ENCODE assay signal across 27 cellular contexts in the genomic region with DNA sequence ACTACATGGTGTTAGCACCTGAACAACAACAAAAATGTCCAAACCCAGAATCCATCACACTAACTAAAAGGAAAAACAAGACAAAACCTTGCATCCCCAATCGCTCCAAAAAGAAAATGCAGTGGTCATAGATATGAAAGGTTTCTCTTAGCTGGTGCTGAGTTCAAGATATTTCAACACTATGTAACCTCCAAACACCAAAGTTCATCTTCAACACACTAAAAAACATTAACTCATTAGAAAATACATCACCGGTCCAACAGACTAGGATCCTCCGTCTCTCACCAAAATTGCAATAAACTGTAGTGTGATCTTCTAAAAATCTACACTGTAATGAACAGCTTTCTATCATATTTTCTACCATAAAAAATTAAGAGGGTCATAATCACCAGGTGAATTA.
"Had no signal": no experiment of that assay in that cellular context is flagged by ENCODE, and none has a peak within 500 bp of the region (broad histone marks: within the 10 kb centered on the region; RNA-seq: fewer than 3 reads in every experiment).

No MANE protein-coding gene starts in this region.

- H3K4me3 Mint-ChIP-seq: activated B cell treated with CpG ODN at 0.5 μM for 24 hours; activated CD4-positive, alpha-beta memory T cell treated with anti-CD3 and anti-CD28 coated beads for 36 hours; activated CD4-positive, alpha-beta T cell treated with anti-CD3 and anti-CD28 coated beads for 36 hours; activated CD4-positive, alpha-beta T cell treated with anti-CD3 and anti-CD28 coated beads, Interleukin-2, amount 10 ng/mL, durations not matched to agents 24 days and 14 days; activated CD8-positive, alpha-beta memory T cell treated with anti-CD3 and anti-CD28 coated beads, Interleukin-2, amount 10 ng/mL, durations not matched to agents 7 days and 5 days; activated CD8-positive, alpha-beta T cell treated with anti-CD3 and anti-CD28 coated beads, Interleukin-2, amount 10 ng/mL, durations not matched to agents 7 days and 5 days; activated naive CD4-positive, alpha-beta T cell treated with anti-CD3 and anti-CD28 coated beads, Interleukin-2, amount 10 ng/mL, durations not matched to agents 7 days and 5 days; activated naive CD8-positive, alpha-beta T cell treated with anti-CD3 and anti-CD28 coated beads, Interleukin-2, amount 10 ng/mL, durations not matched to agents 7 days and 5 days had no signal

- H3K27ac ChIP-seq: brain microvascular endothelial cell, dorsolateral prefrontal cortex, esophagus muscularis mucosa, foreskin keratinocyte, gastrocnemius medialis, heart left ventricle had no signal

- H3K27ac Mint-ChIP-seq: activated B cell treated with CpG ODN at 0.5 μM for 24 hours; activated CD4-positive, alpha-beta memory T cell treated with anti-CD3 and anti-CD28 coated beads for 36 hours; activated CD4-positive, alpha-beta T cell treated with anti-CD3 and anti-CD28 coated beads for 36 hours; activated CD4-positive, alpha-beta T cell treated with anti-CD3 and anti-CD28 coated beads, Interleukin-2, amount 10 ng/mL, durations not matched to agents 24 days and 14 days; activated CD8-positive, alpha-beta memory T cell treated with anti-CD3 and anti-CD28 coated beads, Interleukin-2, amount 10 ng/mL, durations not matched to agents 7 days and 5 days; activated CD8-positive, alpha-beta T cell treated with anti-CD3 and anti-CD28 coated beads, Interleukin-2, amount 10 ng/mL, durations not matched to agents 7 days and 5 days; activated naive CD4-positive, alpha-beta T cell treated with anti-CD3 and anti-CD28 coated beads, Interleukin-2, amount 10 ng/mL, durations not matched to agents 7 days and 5 days; activated naive CD8-positive, alpha-beta T cell treated with anti-CD3 and anti-CD28 coated beads, Interleukin-2, amount 10 ng/mL, durations not matched to agents 7 days and 5 days; activated T-helper 2 cell treated with anti-CD3 and anti-CD28 coated beads, Interferon-gamma antibody, Interleukin-2, Interleukin-4, amounts not matched to agents 10 μg/mL and 5 μg/mL and 100 μg/mL, durations not matched to agents 14 hours and 24 hours and 36 hours had no signal

- H3K9me3 ChIP-seq: esophagus muscularis mucosa, gastrocnemius medialis, heart left ventricle had no signal

- ATAC-seq: activated CD4-positive, alpha-beta T cell treated with anti-CD3 and anti-CD28 coated beads for 36 hours; activated CD4-positive, CD25-positive, alpha-beta regulatory T cell treated with anti-CD3 and anti-CD28 coated beads, Interleukin-2, amount 50 U/mL, for 24 hours; activated CD8-positive, alpha-beta memory T cell treated with anti-CD3 and anti-CD28 coated beads, Interleukin-2, amount 10 ng/mL, durations not matched to agents 7 days and 5 days; activated CD8-positive, alpha-beta T cell treated with anti-CD3 and anti-CD28 coated beads, Interleukin-2, amount 10 ng/mL, durations not matched to agents 7 days and 5 days; activated naive CD4-positive, alpha-beta T cell treated with anti-CD3 and anti-CD28 coated beads, Interleukin-2, amount 50 U/mL, for 72 hours; foreskin keratinocyte; gastrocnemius medialis; heart left ventricle had no signal

- H3K4me1 Mint-ChIP-seq: activated B cell treated with CpG ODN at 0.5 μM for 24 hours had no signal

- H3K4me3 ChIP-seq: dorsolateral prefrontal cortex, esophagus muscularis mucosa, gastrocnemius medialis, heart left ventricle had no signal

- H3K4me1 ChIP-seq: foreskin keratinocyte had no signal

- FAIRE-seq: astrocyte, colon had no signal

- H3K27me3 ChIP-seq: brain microvascular endothelial cell, dorsolateral prefrontal cortex, esophagus muscularis mucosa, foreskin keratinocyte, gastrocnemius medialis, heart left ventricle had no signal

- H3K9me3 Mint-ChIP-seq: activated B cell treated with CpG ODN at 0.5 μM for 24 hours; activated CD4-positive, alpha-beta memory T cell treated with anti-CD3 and anti-CD28 coated beads for 36 hours; activated CD4-positive, alpha-beta T cell treated with anti-CD3 and anti-CD28 coated beads, Interleukin-2, amount 10 ng/mL, durations not matched to agents 24 days and 14 days; activated naive CD4-positive, alpha-beta T cell treated with anti-CD3 and anti-CD28 coated beads, Interleukin-2, amount 10 ng/mL, durations not matched to agents 7 days and 5 days; activated naive CD4-positive, alpha-beta T cell treated with anti-CD3 and anti-CD28 coated beads, Interleukin-2, amount 50 U/mL, for 72 hours; activated naive CD8-positive, alpha-beta T cell treated with anti-CD3 and anti-CD28 coated beads, Interleukin-2, amount 10 ng/mL, durations not matched to agents 7 days and 5 days; activated T-helper 2 cell treated with anti-CD3 and anti-CD28 coated beads, Interferon-gamma antibody, Interleukin-2, Interleukin-4, amounts not matched to agents 10 μg/mL and 5 μg/mL and 100 μg/mL, durations not matched to agents 14 hours and 24 hours and 36 hours had no signal

- H3K27me3 Mint-ChIP-seq: activated B cell treated with CpG ODN at 0.5 μM for 24 hours; activated CD4-positive, alpha-beta memory T cell treated with anti-CD3 and anti-CD28 coated beads for 36 hours; activated CD4-positive, alpha-beta T cell treated with anti-CD3 and anti-CD28 coated beads for 36 hours; activated CD4-positive, alpha-beta T cell treated with anti-CD3 and anti-CD28 coated beads, Interleukin-2, amount 10 ng/mL, durations not matched to agents 24 days and 14 days; activated CD8-positive, alpha-beta memory T cell treated with anti-CD3 and anti-CD28 coated beads, Interleukin-2, amount 10 ng/mL, durations not matched to agents 7 days and 5 days; activated naive CD4-positive, alpha-beta T cell treated with anti-CD3 and anti-CD28 coated beads, Interleukin-2, amount 10 ng/mL, durations not matched to agents 7 days and 5 days; activated naive CD8-positive, alpha-beta T cell treated with anti-CD3 and anti-CD28 coated beads, Interleukin-2, amount 10 ng/mL, durations not matched to agents 7 days and 5 days had no signal

- DNase-seq: activated B cell treated with CpG ODN at 0.5 μM for 24 hours; activated CD4-positive, alpha-beta memory T cell treated with anti-CD3 and anti-CD28 coated beads for 36 hours; activated CD4-positive, alpha-beta T cell treated with anti-CD3 and anti-CD28 coated beads for 36 hours; activated CD4-positive, alpha-beta T cell treated with anti-CD3 and anti-CD28 coated beads, Interleukin-2, amount 10 ng/mL, durations not matched to agents 24 days and 14 days; activated CD8-positive, alpha-beta memory T cell treated with anti-CD3 and anti-CD28 coated beads, Interleukin-2, amount 10 ng/mL, durations not matched to agents 7 days and 5 days; activated CD8-positive, alpha-beta memory T cell treated with anti-CD3 and anti-CD28 coated beads, Interleukin-2, amount 50 U/mL, for 4 hours; activated CD8-positive, alpha-beta T cell treated with anti-CD3 and anti-CD28 coated beads, Interleukin-2, amount 10 ng/mL, durations not matched to agents 7 days and 5 days; activated effector memory CD4-positive, alpha-beta T cell treated with anti-CD3 and anti-CD28 coated beads, Interleukin-2, amount 50 U/mL, for 16 hours; activated naive CD4-positive, alpha-beta T cell treated with anti-CD3 and anti-CD28 coated beads, Interleukin-2, amount 10 ng/mL, durations not matched to agents 7 days and 5 days; activated naive CD8-positive, alpha-beta T cell treated with anti-CD3 and anti-CD28 coated beads, Interleukin-2, amount 10 ng/mL, durations not matched to agents 7 days and 5 days; activated T-cell treated with anti-CD3 and anti-CD28 coated beads, Interleukin-2, amount 50 U/mL, for 1 hour; brain microvascular endothelial cell; caudate nucleus; dorsolateral prefrontal cortex; effector memory CD4-positive, alpha-beta T cell; erythroblast; foreskin keratinocyte; gastrocnemius medialis; glutamatergic neuron; heart left ventricle; T-helper 2 cell had no signal
